34 cellular contexts compared by ENCODE assay signal in genomic region chr18:58470292-58470691, GRCh38.
"Had no signal": no experiment of that assay in that cellular context is flagged by ENCODE, and none has a peak within 500 bp of the region (broad histone marks: within the 10 kb centered on the region; RNA-seq: fewer than 3 reads in every experiment).

No MANE protein-coding gene starts in this region.

- H3K4me3 ChIP-seq: MG63 had no signal

- H3K36me3 ChIP-seq: MG63 had no signal

- H3K9me3 ChIP-seq: MG63 had no signal

- H3K27me3 ChIP-seq: MG63 had no signal

- DNase-seq: Karpas-422, Kasumi-1, MG63, MM.1S, MV-4-11, NCI-H1048, NCI-H1092, NCI-H1092 treated with DMSO at 0.1 percent for 48 hours, NCI-H1105, NCI-H1105 treated with DMSO at 0.1 percent for 48 hours, NCI-H1417, NCI-H1417 treated with DMSO at 0.1 percent for 48 hours, NCI-H1436, NCI-H1436 treated with DMSO at 0.1 percent for 48 hours, NCI-H146, NCI-H1694, NCI-H1694 treated with DMSO at 0.1 percent for 48 hours, NCI-H187, NCI-H187 treated with DMSO at 0.1 percent for 48 hours, NCI-H1930, NCI-H2029 treated with DMSO at 0.1 percent for 48 hours, NCI-H2081, NCI-H2081 treated with DMSO at 0.1 percent for 48 hours, NCI-H2107, NCI-H2171, NCI-H2171 treated with DMSO at 0.1 percent for 48 hours, NCI-H2227 treated with DMSO at 0.1 percent for 48 hours, NCI-H226, NCI-H345, NCI-H446, NCI-H446 treated with DMSO at 0.1 percent for 48 hours, NCI-H510A, NCI-H510A treated with DMSO at 0.1 percent for 48 hours, NCI-H524 had no signal
